In genomic region chr11:111230122-111230465, GRCh38 we compare ENCODE assay signal across 8 cellular contexts. TPM values are rescaled to one million over a fixed set of nuclear protein-coding genes. Genes with fewer than 3 reads are reported as not detected.
DNase-seq lines count a peak whose midpoint lies in the region; ATAC-seq and TF ChIP-seq lines count a peak whose summit lies in the region.

No MANE protein-coding gene starts in this region.

- no peaks in the 10 kb centered on the region for H3K9me3 Mint-ChIP-seq in activated CD8-positive, alpha-beta T cell treated with anti-CD3 and anti-CD28 coated beads, Interleukin-2, amount 10 ng/mL, durations not matched to agents 7 days and 5 days (ENCODE audit: insufficient read depth)
- H3K9me3 Mint-ChIP-seq in nephron, result peaks cover 5% of the 10 kb centered on the region

- POLR2A ChIA-PET in activated CD8-positive, alpha-beta T cell treated with anti-CD3 and anti-CD28 coated beads, Interleukin-2, amount 10 ng/mL, durations not matched to agents 7 days and 5 days (lab: Charles Lee), result interaction anchor here (0.7 kb wide), 1 partner anchor 776 kb away, joined by 3 read pairs; no protein-coding TSS in a partner anchor

- H3K27me3 Mint-ChIP-seq in activated CD8-positive, alpha-beta T cell treated with anti-CD3 and anti-CD28 coated beads, Interleukin-2, amount 10 ng/mL, durations not matched to agents 7 days and 5 days (ENCODE audit: low read depth), result peaks cover 26% of the 10 kb centered on the region
- H3K27me3 Mint-ChIP-seq in nephron (ENCODE audit: low read depth), result peaks cover 9% of the 10 kb centered on the region

- no peak overlapping the region for H3K27ac Mint-ChIP-seq in activated CD8-positive, alpha-beta T cell treated with anti-CD3 and anti-CD28 coated beads, Interleukin-2, amount 10 ng/mL, durations not matched to agents 7 days and 5 days
- peak overlapping the region in 2 of 3 experiments; percentile 11 to 47 for H3K27ac Mint-ChIP-seq in nephron

- DNase-seq in activated CD8-positive, alpha-beta T cell treated with anti-CD3 and anti-CD28 coated beads, Interleukin-2, amount 10 ng/mL, durations not matched to agents 7 days and 5 days, result no peak
- DNase-seq in occipital lobe (lab: John Stamatoyannopoulos, UW) (no peak), NCI-H2107 treated with DMSO at 0.1 percent for 48 hours (lab: John Stamatoyannopoulos, UW; ENCODE audit: unreplicated experiment) (no peak), glomerular visceral epithelial cell (ENCODE audit: extremely low spot score) (no peak), nucleus accumbens (lab: John Stamatoyannopoulos, UW) (no peak)

- peaks cover 25% of the 10 kb centered on the region for H3K4me1 Mint-ChIP-seq in activated CD8-positive, alpha-beta T cell treated with anti-CD3 and anti-CD28 coated beads, Interleukin-2, amount 10 ng/mL, durations not matched to agents 7 days and 5 days (ENCODE audit: low read depth)
- H3K4me1 Mint-ChIP-seq in nephron, result peaks cover 5% of the 10 kb centered on the region

- no peak for TF ChIP-seq CTCF in nephron (IDR thresholded peaks at IDR 0.05; ENCODE audit: unreplicated experiment in 3 of 3)

- H3K36me3 Mint-ChIP-seq in activated CD8-positive, alpha-beta T cell treated with anti-CD3 and anti-CD28 coated beads, Interleukin-2, amount 10 ng/mL, durations not matched to agents 7 days and 5 days (ENCODE audit: low read depth), result no peaks in the 10 kb centered on the region
- H3K36me3 Mint-ChIP-seq in nephron (ENCODE audit: low read depth), result no peaks in the 10 kb centered on the region

- CTCF ChIA-PET in activated CD8-positive, alpha-beta T cell treated with anti-CD3 and anti-CD28 coated beads, Interleukin-2, amount 10 ng/mL, durations not matched to agents 7 days and 5 days (lab: Charles Lee), result interaction anchor here (0.7 to 3.2 kb wide), 27 partner anchors 9 to 1029 kb away, joined by 3 to 22 read pairs (median 3); partner anchors contain the start of gene FDX1

- peak; percentile 14 for ATAC-seq in GM18861 (IDR thresholded peaks at IDR 0.05; ENCODE audit: unreplicated experiment)
- peak; percentile 17 for ATAC-seq in HG02798 (IDR thresholded peaks at IDR 0.05; ENCODE audit: poor library complexity, unreplicated experiment)
- peak; percentile 78 for ATAC-seq in activated CD8-positive, alpha-beta T cell treated with anti-CD3 and anti-CD28 coated beads, Interleukin-2, amount 10 ng/mL, durations not matched to agents 7 days and 5 days

- peak overlapping the region; percentile 66 for H3K4me3 Mint-ChIP-seq in activated CD8-positive, alpha-beta T cell treated with anti-CD3 and anti-CD28 coated beads, Interleukin-2, amount 10 ng/mL, durations not matched to agents 7 days and 5 days
- H3K4me3 Mint-ChIP-seq in nephron, result peak overlapping the region in 2 of 3 experiments; percentile 39 to 62

RNA-seq across cellular contexts. Expression of gene POU2AF2, which starts 15.4 kb away (rescaled TPM):
- not detected for total RNA-seq in activated CD8-positive, alpha-beta T cell treated with anti-CD3 and anti-CD28 coated beads, Interleukin-2, amount 10 ng/mL, durations not matched to agents 7 days and 5 days
- total RNA-seq in occipital lobe, result not detected

Comparison
In these comparisons a context has a peak if more than half of its experiments do, and no peak if none do; other contexts are left out.
1. ATAC-seq: peak in every context shown above with its lines; median percentile 78 in activated CD8-positive, alpha-beta T cell treated with anti-CD3 and anti-CD28 coated beads, Interleukin-2, amount 10 ng/mL, durations not matched to agents 7 days and 5 days; 17 in HG02798; 14 in GM18861.